8 cellular contexts compared by ENCODE assay signal in genomic region chr11:57426439-57426753, GRCh38. TPM values are rescaled to one million over a fixed set of nuclear protein-coding genes. Genes with fewer than 3 reads are reported as not detected.
DNase-seq lines count a peak whose midpoint lies in the region; ATAC-seq, FAIRE-seq and TF ChIP-seq lines count a peak whose summit lies in the region.

No MANE protein-coding gene starts in this region.

- BruUV-seq in endothelial cell of umbilical vein (replicated peaks; lab: Mats Ljungman, UMichigan) = no TSS peak

- H4K20me1 ChIP-seq in GM23338 (replicated peaks; ENCODE audit: insufficient read depth) = no peaks in the 10 kb centered on the region; the same call in 1 of the 2 replicates
- no peaks in the 10 kb centered on the region for H4K20me1 ChIP-seq in endothelial cell of umbilical vein (replicated peaks; ENCODE audit: control insufficient read depth, extremely low read depth, insufficient read depth, low read length)

- peaks cover 15% of the 10 kb centered on the region for H3K4me1 ChIP-seq in GM23338 (ENCODE audit: insufficient read depth)
- peaks cover 43% of the 10 kb centered on the region for H3K4me1 ChIP-seq in SJSA1 (replicated peaks)
- H3K4me1 ChIP-seq in endothelial cell of umbilical vein (ENCODE audit: control insufficient read depth, extremely low read depth, insufficient read depth, low read length) = peaks cover 33% of the 10 kb centered on the region
- no peaks in the 10 kb centered on the region for H3K4me1 ChIP-seq in parathyroid adenoma

- no peaks in the 10 kb centered on the region for H3K9me1 ChIP-seq in endothelial cell of umbilical vein (replicated peaks; ENCODE audit: control insufficient read depth, extremely low read depth, insufficient read depth, low read length)

- dilution Hi-C loops in endothelial cell of umbilical vein (cut with MboI; ENCODE audit: extremely low pct_ligation_motif_present, low sequenced_read_pairs) = no loop called here

- peaks cover 21% of the 10 kb centered on the region for H3K27me3 Mint-ChIP-seq in GM23338 (ENCODE audit: insufficient read depth, low read depth, poor library complexity)

- H3K36me3 Mint-ChIP-seq in GM23338 (ENCODE audit: low read depth) = peaks cover 21% of the 10 kb centered on the region

- H3K27me3 ChIP-seq in GM23338 (ENCODE audit: insufficient read depth) = peaks cover 13% of the 10 kb centered on the region; the same call in 1 of the 2 replicates
- H3K27me3 ChIP-seq in SJSA1 (replicated peaks) = no peaks in the 10 kb centered on the region
- peaks cover 4 to 5% of the 10 kb centered on the region in 2 experiments for H3K27me3 ChIP-seq in endothelial cell of umbilical vein (ENCODE audit: control insufficient read depth in 2 of 2, insufficient read depth in 2 of 2, low read length in 2 of 2)
- H3K27me3 ChIP-seq in parathyroid adenoma (ENCODE audit: control insufficient read depth, insufficient read depth, low read length) = no peaks in the 10 kb centered on the region

- no peak for FAIRE-seq in endothelial cell of umbilical vein (lab: Jason Lieb, UNC)

- no peaks in the 10 kb centered on the region for H3K9me3 Mint-ChIP-seq in GM23338

- H3K4me2 ChIP-seq in GM23338 = peak overlapping the region; percentile 81
- H3K4me2 ChIP-seq in endothelial cell of umbilical vein (ENCODE audit: insufficient read depth, low read length) = peak overlapping the region; percentile 81
- H3K4me2 ChIP-seq in parathyroid adenoma (ENCODE audit: low read length) = peak overlapping the region; percentile 49

- H3K79me2 ChIP-seq in GM23338 (replicated peaks; ENCODE audit: insufficient read depth) (0 out of 2 replicates have a peak, but pooled peaks cover 5% of the 10 kb centered on the region), endothelial cell of umbilical vein (ENCODE audit: control insufficient read depth, insufficient read depth, low read length) (peaks cover 19% of the 10 kb centered on the region), parathyroid adenoma (no peaks in the 10 kb centered on the region)

- no peaks in the 10 kb centered on the region for H3K9me2 ChIP-seq in GM23338 (ENCODE audit: insufficient read depth)

- no peak for TF ChIP-seq CTCF in GM23338 (conservative IDR thresholded peaks at IDR 0.05; ENCODE audit: low read depth in 2 of 2)
- no peak for TF ChIP-seq CTCF in endothelial cell of umbilical vein (IDR thresholded peaks at IDR 0.05; ENCODE audit: extremely low read depth in 1 of 2, insufficient read depth in 1 of 2, low read depth in 1 of 2, low read length in 2 of 2)
- TF ChIP-seq CTCF in parathyroid adenoma (IDR thresholded peaks at IDR 0.05) = no peak
- no peak for TF ChIP-seq CTCF in GM10248 (IDR thresholded peaks at IDR 0.05; ENCODE audit: control extremely low read depth, extremely low read depth, low read depth, missing control alignments)

- H3K27ac Mint-ChIP-seq in GM23338 = no peak overlapping the region

- peaks cover 21% of the 10 kb centered on the region for H3K4me1 Mint-ChIP-seq in GM23338

- intact Hi-C loops in endothelial cell of umbilical vein (cut with micrococcal nuclease) = loop anchor here (10.0 kb wide), 1 partner anchor 578 kb away; no protein-coding TSS in a partner anchor

- POLR2A ChIA-PET in endothelial cell of umbilical vein (lab: Charles Lee) = no interaction called here
- POLR2A ChIA-PET in GM10248 (lab: Yijun Ruan, JAX) = no interaction called here

- no peaks in the 10 kb centered on the region for H3K9me3 ChIP-seq in SJSA1 (replicated peaks)
- no peaks in the 10 kb centered on the region for H3K9me3 ChIP-seq in endothelial cell of umbilical vein (replicated peaks; ENCODE audit: control insufficient read depth, insufficient read depth, low read length)
- H3K9me3 ChIP-seq in parathyroid adenoma (ENCODE audit: control insufficient read depth, low read length) = no peaks in the 10 kb centered on the region

- TF ChIP-seq POLR2A in endothelial cell of umbilical vein (IDR thresholded peaks at IDR 0.05; ENCODE audit: low read depth, low read length) = no peak

- H3K4me3 ChIP-seq in GM23338 (peak overlapping the region; percentile 61), SJSA1 (peak overlapping the region; percentile 50), endothelial cell of umbilical vein (replicated peaks in 1 of 3; ENCODE audit: insufficient read depth in 1 of 3, low read depth in 1 of 3, low read length in 3 of 3) (peak overlapping the region; percentile 47 to 68 (median 59)), parathyroid adenoma (ENCODE audit: low read depth, low read length) (peak overlapping the region; percentile 25)

- CTCF ChIA-PET in endothelial cell of umbilical vein (lab: Charles Lee) (interaction anchor here (1.0 to 4.0 kb wide), 5 partner anchors 20 to 87 kb away, joined by 3 to 24 read pairs (median 5); no protein-coding TSS in a partner anchor), GM10248 (lab: Yijun Ruan, JAX) (interaction anchor here (1.0 to 18.0 kb wide), 4 partner anchors 32 to 101 kb away, joined by 3 to 160 read pairs (median 6); partner anchors contain the start of gene RTN4RL2)

- H3K9ac ChIP-seq in endothelial cell of umbilical vein (replicated peaks; ENCODE audit: extremely low read depth, insufficient read depth, low read length) (peak overlapping the region; percentile 74), parathyroid adenoma (no peak overlapping the region)

- H3F3A ChIP-seq in GM23338 (replicated peaks; ENCODE audit: low read depth) = no peaks in the 10 kb centered on the region; the same call in 1 of the 2 replicates

- DNase-seq in GM23338 (ENCODE audit: low spot score) (peak; percentile 50), SJSA1 (ENCODE audit: low read depth in 1 of 2, low spot score in 2 of 2) (no peak), endothelial cell of umbilical vein (ENCODE audit: low read depth, low spot score) (no peak), EL (no peak), GM10248 (ENCODE audit: extremely low spot score) (no peak)
- DNase-seq in central memory CD4-positive, alpha-beta T cell = no peak

- H3K27ac ChIP-seq in GM23338 (ENCODE audit: low read depth) = no peak overlapping the region
- peak overlapping the region; percentile 89 for H3K27ac ChIP-seq in SJSA1
- H3K27ac ChIP-seq in endothelial cell of umbilical vein (ENCODE audit: insufficient read depth, low read depth, low read length) = peak overlapping the region; percentile 81
- H3K27ac ChIP-seq in parathyroid adenoma = peak overlapping the region; percentile 72

- H3K36me3 ChIP-seq in GM23338 (ENCODE audit: insufficient read depth) = no peaks in the 10 kb centered on the region; the same call in 1 of the 2 replicates
- peaks cover 26% of the 10 kb centered on the region for H3K36me3 ChIP-seq in SJSA1
- peaks cover 3% of the 10 kb centered on the region in 2 experiments for H3K36me3 ChIP-seq in endothelial cell of umbilical vein (ENCODE audit: control insufficient read depth in 2 of 2, extremely low read depth in 1 of 2, insufficient read depth in 2 of 2, low read length in 2 of 2)
- H3K36me3 ChIP-seq in parathyroid adenoma (ENCODE audit: control insufficient read depth, insufficient read depth, low read length) = no peaks in the 10 kb centered on the region

- ATAC-seq in GM23338 (peak; percentile 20), HG03342 (IDR thresholded peaks at IDR 0.05; ENCODE audit: unreplicated experiment) (no peak)

- H2AFZ ChIP-seq in GM23338 = peak overlapping the region; percentile 95
- H2AFZ ChIP-seq in endothelial cell of umbilical vein (ENCODE audit: low read depth, low read length) = peak overlapping the region; percentile 80
- peak overlapping the region; percentile 53 for H2AFZ ChIP-seq in parathyroid adenoma

- H3K4me3 Mint-ChIP-seq in GM23338 = peak overlapping the region; percentile 82

RNA-seq across cellular contexts. Expression of gene SLC43A3, which starts 0.5 kb away (rescaled TPM):
- 23.7 and 24.8 TPM in 2 replicates for total RNA-seq in GM23338 (2014; rRNA removed; shearing (Covaris generic))
- polyA plus RNA-seq in GM23338 (2016; fragmentation: Nextera tagmentation; extraction: Ambion mirVana) (11.5 and 14.3 TPM in 2 replicates), endothelial cell of umbilical vein (104 and 124 TPM in 2 replicates)
- 49.5 and 62.2 TPM in 2 replicates for total RNA-seq in SJSA1 (2014; rRNA removed; shearing (Covaris generic))
- 68.9 and 89.4 TPM in 2 replicates for total RNA-seq in endothelial cell of umbilical vein
- 58.7 and 78.4 TPM in 2 replicates for polyA plus RNA-seq in endothelial cell of umbilical vein (2011; cell fraction: cytosol; rRNA removed)
- 65.8 and 66.7 TPM in 2 replicates for polyA plus RNA-seq in endothelial cell of umbilical vein (2011; cell fraction: nucleus; rRNA removed)
- polyA plus RNA-seq in endothelial cell of umbilical vein (2012) = 60.8 and 67.1 TPM in 2 replicates
- polyA minus RNA-seq in endothelial cell of umbilical vein = 117 and 119 TPM in 2 replicates
- polyA minus RNA-seq in endothelial cell of umbilical vein (2011; cell fraction: cytosol; rRNA and poly(A)+ RNA removed) = not detected
- polyA minus RNA-seq in endothelial cell of umbilical vein (2011; cell fraction: nucleus; rRNA and poly(A)+ RNA removed) = 29.2 and 38.5 TPM in 2 replicates

RNA-seq across cellular contexts. Expression of gene RTN4RL2, which starts 33.9 kb away (rescaled TPM):
- total RNA-seq in GM23338 (2014; rRNA removed; shearing (Covaris generic)) = 15.9 and 16.1 TPM in 2 replicates
- polyA plus RNA-seq in GM23338 (2016; fragmentation: Nextera tagmentation; extraction: Ambion mirVana) = 13.1 and 13.9 TPM in 2 replicates
- total RNA-seq in SJSA1 (2014; rRNA removed; shearing (Covaris generic)) = not detected in 2 replicates
- 0.83 and 1.3 TPM in 2 replicates for total RNA-seq in endothelial cell of umbilical vein
- 0.18 and 0.35 TPM in 2 replicates for polyA plus RNA-seq in endothelial cell of umbilical vein
- polyA plus RNA-seq in endothelial cell of umbilical vein (2011; cell fraction: cytosol; rRNA removed) = 0.08 and 0.45 TPM in 2 replicates
- not detected in 2 replicates for polyA plus RNA-seq in endothelial cell of umbilical vein (2011; cell fraction: nucleus; rRNA removed)
- 0.36 and 0.70 TPM in 2 replicates for polyA plus RNA-seq in endothelial cell of umbilical vein (2012)
- polyA minus RNA-seq in endothelial cell of umbilical vein = 1.2 TPM in 1 of 2 replicates, not detected in the other
- 4.0 TPM for polyA minus RNA-seq in endothelial cell of umbilical vein (2011; cell fraction: cytosol; rRNA and poly(A)+ RNA removed)
- not detected in 2 replicates for polyA minus RNA-seq in endothelial cell of umbilical vein (2011; cell fraction: nucleus; rRNA and poly(A)+ RNA removed)

RNA-seq across cellular contexts. Expression of gene PRG2, which starts 35.9 kb away (rescaled TPM):
- not detected in 2 replicates for total RNA-seq in GM23338 (2014; rRNA removed; shearing (Covaris generic))
- polyA plus RNA-seq in GM23338 (2016; fragmentation: Nextera tagmentation; extraction: Ambion mirVana) (not detected in 2 replicates), endothelial cell of umbilical vein (0.08 and 0.48 TPM in 2 replicates)
- not detected in 2 replicates for total RNA-seq in SJSA1 (2014; rRNA removed; shearing (Covaris generic))
- total RNA-seq in endothelial cell of umbilical vein = 0.42 and 0.55 TPM in 2 replicates
- polyA plus RNA-seq in endothelial cell of umbilical vein (2011; cell fraction: cytosol; rRNA removed) = not detected in 2 replicates
- 0.50 and 1.2 TPM in 2 replicates for polyA plus RNA-seq in endothelial cell of umbilical vein (2011; cell fraction: nucleus; rRNA removed)
- polyA plus RNA-seq in endothelial cell of umbilical vein (2012) = not detected in 2 replicates
- polyA minus RNA-seq in endothelial cell of umbilical vein = 0.42 and 0.63 TPM in 2 replicates
- polyA minus RNA-seq in endothelial cell of umbilical vein (2011; cell fraction: cytosol; rRNA and poly(A)+ RNA removed) = not detected
- polyA minus RNA-seq in endothelial cell of umbilical vein (2011; cell fraction: nucleus; rRNA and poly(A)+ RNA removed) = not detected in 2 replicates

RNA-seq across cellular contexts. Expression of gene PRG3, which starts 45.4 kb away (rescaled TPM):
- not detected in 2 replicates for total RNA-seq in GM23338 (2014; rRNA removed; shearing (Covaris generic))
- not detected in 2 replicates for polyA plus RNA-seq in GM23338 (2016; fragmentation: Nextera tagmentation; extraction: Ambion mirVana)
- not detected in 2 replicates for total RNA-seq in SJSA1 (2014; rRNA removed; shearing (Covaris generic))
- not detected in 2 replicates for total RNA-seq in endothelial cell of umbilical vein
- not detected in 2 replicates for polyA plus RNA-seq in endothelial cell of umbilical vein
- not detected in 2 replicates for polyA plus RNA-seq in endothelial cell of umbilical vein (2011; cell fraction: cytosol; rRNA removed)
- polyA plus RNA-seq in endothelial cell of umbilical vein (2011; cell fraction: nucleus; rRNA removed) = not detected in 2 replicates
- not detected in 2 replicates for polyA plus RNA-seq in endothelial cell of umbilical vein (2012)
- not detected in 2 replicates for polyA minus RNA-seq in endothelial cell of umbilical vein
- not detected for polyA minus RNA-seq in endothelial cell of umbilical vein (2011; cell fraction: cytosol; rRNA and poly(A)+ RNA removed)
- not detected in 2 replicates for polyA minus RNA-seq in endothelial cell of umbilical vein (2011; cell fraction: nucleus; rRNA and poly(A)+ RNA removed)
